ENCODE assay signal across 9 cellular contexts in genomic region chr19:1271528-1272422, GRCh38. TPM values are rescaled to one million over a fixed set of nuclear protein-coding genes. Genes with fewer than 3 reads are reported as not detected.
A peak's percentile ranks its signal among the peaks of the same experiment; 100 is the strongest.
DNase-seq lines count a peak whose midpoint lies in the region; TF ChIP-seq lines count a peak whose summit lies in the region.
"Had no signal": no experiment of that assay in that cellular context is flagged by ENCODE, and none has a peak within 500 bp of the region (broad histone marks: within the 10 kb centered on the region; RNA-seq: fewer than 3 reads in every experiment).

No MANE protein-coding gene starts in this region.

- H3K27me3 ChIP-seq in adipocyte (replicated peaks; ENCODE audit: control insufficient read depth, insufficient read depth, low read length) (no peaks in the 10 kb centered on the region), liver (ENCODE audit: control insufficient read depth in 4 of 4, insufficient read depth in 4 of 4, low read length in 3 of 4) (no peaks in the 10 kb centered on the region), thyroid gland (no peaks in the 10 kb centered on the region)

- no peaks in the 10 kb centered on the region for H3K9me3 ChIP-seq in adipocyte (ENCODE audit: control insufficient read depth, low read length)
- H3K9me3 ChIP-seq in liver (ENCODE audit: control insufficient read depth in 4 of 4, low read length in 3 of 4) = no peaks in the 10 kb centered on the region
- no peaks in the 10 kb centered on the region for H3K9me3 ChIP-seq in thyroid gland

- intact Hi-C loops in thyroid gland (cut with DNase I) = no loop called here

- H3K27ac ChIP-seq in liver (ENCODE audit: low read depth in 1 of 2, low read length in 2 of 2) (peak overlapping the region; percentile 4 to 90), thyroid gland (peak overlapping the region in 2 of 3 donors; percentile 93 to 95)

- H3K27ac Mint-ChIP-seq in activated CD4-positive, alpha-beta T cell treated with anti-CD3 and anti-CD28 coated beads, Interleukin-2, amount 10 ng/mL, durations not matched to agents 7 days and 5 days = peak overlapping the region; percentile 90

- H3K9ac ChIP-seq in adipocyte (ENCODE audit: low read length) = peak overlapping the region; percentile 95
- no peak overlapping the region for H3K9ac ChIP-seq in liver (ENCODE audit: low read depth in 1 of 2, low read length in 2 of 2)

- H3K4me3 ChIP-seq in adipocyte (ENCODE audit: low read length) = peak overlapping the region; percentile 86
- peak overlapping the region in 1 of 3 donors; percentile 77 for H3K4me3 ChIP-seq in liver (ENCODE audit: low read depth in 1 of 3, low read length in 3 of 3)
- H3K4me3 ChIP-seq in thyroid gland (replicated peaks in 1 of 3) = peak overlapping the region in 1 of 3 donors; percentile 48

- no peak for TF ChIP-seq POLR2A in thyroid gland (IDR thresholded peaks at IDR 0.05)

- TF ChIP-seq CTCF in liver (IDR thresholded peaks at IDR 0.05; ENCODE audit: low read depth, low read length, missing input control) (no peak), thyroid gland (IDR thresholded peaks at IDR 0.05) (no peak)

- H3K27me3 Mint-ChIP-seq in activated CD4-positive, alpha-beta T cell treated with anti-CD3 and anti-CD28 coated beads, Interleukin-2, amount 10 ng/mL, durations not matched to agents 7 days and 5 days = peaks cover 2% of the 10 kb centered on the region

- peaks cover 63% of the 10 kb centered on the region for H3K4me1 Mint-ChIP-seq in activated CD4-positive, alpha-beta T cell treated with anti-CD3 and anti-CD28 coated beads, Interleukin-2, amount 10 ng/mL, durations not matched to agents 7 days and 5 days

- H3K36me3 ChIP-seq in adipocyte (ENCODE audit: control insufficient read depth, insufficient read depth, low read length, severe bottlenecking) (peaks cover 44% of the 10 kb centered on the region), liver (ENCODE audit: control insufficient read depth in 4 of 4, insufficient read depth in 3 of 4, low read depth in 1 of 4, low read length in 3 of 4) (peaks cover 17 to 28% (median 21%) of the 10 kb centered on the region in 4 donors), thyroid gland (peaks cover 42 to 52% of the 10 kb centered on the region in 2 donors)

- POLR2A ChIA-PET in activated CD4-positive, alpha-beta T cell treated with anti-CD3 and anti-CD28 coated beads, Interleukin-2, amount 10 ng/mL, durations not matched to agents 7 days and 5 days (lab: Charles Lee) = interaction anchor here (0.6 to 1.6 kb wide), 2 partner anchors 9 to 27 kb away, joined by 3 to 4 read pairs; no protein-coding TSS in a partner anchor

- no peaks in the 10 kb centered on the region for H3K9me3 Mint-ChIP-seq in activated CD4-positive, alpha-beta T cell treated with anti-CD3 and anti-CD28 coated beads, Interleukin-2, amount 10 ng/mL, durations not matched to agents 7 days and 5 days

- no peak for TF ChIP-seq RAD21 in liver (IDR thresholded peaks at IDR 0.05)

- peaks cover 74% of the 10 kb centered on the region for H3K4me1 ChIP-seq in adipocyte (ENCODE audit: control insufficient read depth, insufficient read depth, low read length)
- H3K4me1 ChIP-seq in liver (ENCODE audit: control insufficient read depth in 4 of 4, insufficient read depth in 4 of 4, low read length in 3 of 4) = peaks cover 35 to 83% (median 74%) of the 10 kb centered on the region in 4 donors
- H3K4me1 ChIP-seq in thyroid gland = peaks cover 55 to 80% of the 10 kb centered on the region in 2 donors

- CTCF ChIA-PET in activated CD4-positive, alpha-beta T cell treated with anti-CD3 and anti-CD28 coated beads, Interleukin-2, amount 10 ng/mL, durations not matched to agents 7 days and 5 days (lab: Charles Lee) = interaction anchor here (0.6 to 4.4 kb wide), 2 partner anchors 27 to 78 kb away, joined by 3 to 34 read pairs; no protein-coding TSS in a partner anchor

- peaks cover 49% of the 10 kb centered on the region for H3K36me3 Mint-ChIP-seq in activated CD4-positive, alpha-beta T cell treated with anti-CD3 and anti-CD28 coated beads, Interleukin-2, amount 10 ng/mL, durations not matched to agents 7 days and 5 days (ENCODE audit: low read depth)

- peak overlapping the region; percentile 88 for H3K4me3 Mint-ChIP-seq in activated CD4-positive, alpha-beta T cell treated with anti-CD3 and anti-CD28 coated beads, Interleukin-2, amount 10 ng/mL, durations not matched to agents 7 days and 5 days

- DNase-seq in activated CD4-positive, alpha-beta T cell treated with anti-CD3 and anti-CD28 coated beads, Interleukin-2, amount 10 ng/mL, durations not matched to agents 7 days and 5 days = no peak
- DNase-seq in activated CD4-positive, alpha-beta T cell treated with anti-CD3 and anti-CD28 coated beads, Interleukin-2, amount 50 U/mL, for 4 hours = no peak
- no peak for DNase-seq in adipocyte (ENCODE audit: low read depth)
- DNase-seq in thyroid gland = no peak
- no peak for DNase-seq in NCI-H82 treated with DMSO at 0.1 percent for 48 hours (lab: John Stamatoyannopoulos, UW; ENCODE audit: unreplicated experiment)
- DNase-seq in DMS114 treated with DMSO at 0.1 percent for 48 hours (lab: John Stamatoyannopoulos, UW; ENCODE audit: unreplicated experiment) = no peak
- no peak for DNase-seq in SK-N-DZ (ENCODE audit: low spot score)
- DNase-seq: SIG-M5 had no signal

- WGBS in liver = 59% methylated on average over 37 of the region's 37 CpGs
- WGBS in thyroid gland, 2 donors = 78 to 79% methylated on average over 30 to 37 of the region's 37 CpGs

TF ChIP-seq in liver, 16 proteins besides CTCF, POLR2A, EP300 and RAD21 (continues in another document):
- TF ChIP-seq NR2F2 (IDR thresholded peaks at IDR 0.05) = no peak
- TF ChIP-seq SP1 (IDR thresholded peaks at IDR 0.05) = no peak
- TF ChIP-seq GABPA (IDR thresholded peaks at IDR 0.05 in 1 of 2, conservative IDR thresholded peaks at IDR 0.05 in 1 of 2) = no peak
- no peak for TF ChIP-seq ZBTB33 (IDR thresholded peaks at IDR 0.05)
- TF ChIP-seq, protein P1, sequence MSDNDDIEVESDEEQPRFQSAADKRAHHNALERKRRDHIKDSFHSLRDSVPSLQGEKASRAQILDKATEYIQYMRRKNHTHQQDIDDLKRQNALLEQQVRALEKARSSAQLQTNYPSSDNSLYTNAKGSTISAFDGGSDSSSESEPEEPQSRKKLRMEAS (IDR thresholded peaks at IDR 0.05) = no peak
- TF ChIP-seq YY1 (IDR thresholded peaks at IDR 0.05) = no peak

RNA-seq across cellular contexts. Expression of gene CIRBP, which starts 2.6 kb away (rescaled TPM):
- 100 to 1,000 TPM; 169 to 224 TPM for total RNA-seq in activated CD4-positive, alpha-beta T cell treated with anti-CD3 and anti-CD28 coated beads, Interleukin-2, amount 10 ng/mL, durations not matched to agents 7 days and 5 days
- total RNA-seq in liver (100 to 1,000 TPM in 1 of 2 donors, 10 to 100 TPM in 1; 80.5 to 135 TPM), thyroid gland (1,000 to 10,000 TPM in 2 of 4 donors, 100 to 1,000 TPM in 2; 679 to 1,194 (median 893) TPM)
- polyA plus RNA-seq in liver = 100 to 1,000 TPM in 1 of 2 donors, 10 to 100 TPM in 1; 41.1 to 113 TPM
- polyA plus RNA-seq in SK-N-DZ (2014; cell fraction: cytosol; rRNA removed) = 479 and 663 TPM in 2 replicates
- polyA plus RNA-seq in SK-N-DZ (2014; cell fraction: nucleus; rRNA removed) = 559 and 732 TPM in 2 replicates

RNA-seq across cellular contexts. Expression of gene FAM174C, which starts 3.6 kb away (rescaled TPM):
- 10 to 100 TPM; 47.8 to 51.5 TPM for total RNA-seq in activated CD4-positive, alpha-beta T cell treated with anti-CD3 and anti-CD28 coated beads, Interleukin-2, amount 10 ng/mL, durations not matched to agents 7 days and 5 days
- 10 to 100 TPM; 14.6 to 15.7 TPM for total RNA-seq in liver
- polyA plus RNA-seq in liver = 10 to 100 TPM; 51.9 to 79.8 TPM
- total RNA-seq in thyroid gland = 100 to 1,000 TPM in 1 of 4 donors, 10 to 100 TPM in 3; 50.8 to 114 (median 64.6) TPM
- 27.6 and 35.5 TPM in 2 replicates for polyA plus RNA-seq in SK-N-DZ (2014; cell fraction: cytosol; rRNA removed)
- 40.1 and 42.4 TPM in 2 replicates for polyA plus RNA-seq in SK-N-DZ (2014; cell fraction: nucleus; rRNA removed)

RNA-seq across cellular contexts. Expression of gene EFNA2, which starts 13.9 kb away (rescaled TPM):
- total RNA-seq in activated CD4-positive, alpha-beta T cell treated with anti-CD3 and anti-CD28 coated beads, Interleukin-2, amount 10 ng/mL, durations not matched to agents 7 days and 5 days = not detected
- total RNA-seq in liver (1 to 10 TPM in 1 of 2 donors, under 1 TPM in 1; 0.98 to 6.2 TPM), thyroid gland (not detected)
- 1 to 10 TPM; 2.5 to 9.8 TPM for polyA plus RNA-seq in liver
- polyA plus RNA-seq in SK-N-DZ (2014; cell fraction: cytosol; rRNA removed) = 12.4 and 16.7 TPM in 2 replicates
- polyA plus RNA-seq in SK-N-DZ (2014; cell fraction: nucleus; rRNA removed) = 6.8 and 9.5 TPM in 2 replicates

RNA-seq across cellular contexts. Expression of gene MIDN, which starts 23.4 kb away (rescaled TPM):
- total RNA-seq in activated CD4-positive, alpha-beta T cell treated with anti-CD3 and anti-CD28 coated beads, Interleukin-2, amount 10 ng/mL, durations not matched to agents 7 days and 5 days = 10 to 100 TPM; 58.0 to 65.7 TPM
- 10 to 100 TPM in 1 of 2 donors, 1 to 10 TPM in 1; 9.1 to 22.9 TPM for total RNA-seq in liver
- 10 to 100 TPM in 1 of 2 donors, 1 to 10 TPM in 1; 2.9 to 14.6 TPM for polyA plus RNA-seq in liver
- total RNA-seq in thyroid gland = 10 to 100 TPM; 16.2 to 89.2 (median 17.9) TPM
- polyA plus RNA-seq in SK-N-DZ (2014; cell fraction: cytosol; rRNA removed) = 23.3 and 31.3 TPM in 2 replicates
- polyA plus RNA-seq in SK-N-DZ (2014; cell fraction: nucleus; rRNA removed) = 74.4 and 125 TPM in 2 replicates

RNA-seq across cellular contexts. Expression of gene ATP5F1D, which starts 30.2 kb away (rescaled TPM):
- 100 to 1,000 TPM; 151 to 166 TPM for total RNA-seq in activated CD4-positive, alpha-beta T cell treated with anti-CD3 and anti-CD28 coated beads, Interleukin-2, amount 10 ng/mL, durations not matched to agents 7 days and 5 days
- total RNA-seq in liver (10 to 100 TPM; 20.2 to 44.5 TPM), thyroid gland (100 to 1,000 TPM in 1 of 4 donors, 10 to 100 TPM in 3; 39.2 to 182 (median 83.0) TPM)
- 100 to 1,000 TPM; 246 to 315 TPM for polyA plus RNA-seq in liver
- polyA plus RNA-seq in SK-N-DZ (2014; cell fraction: cytosol; rRNA removed) = 69.7 and 75.2 TPM in 2 replicates
- polyA plus RNA-seq in SK-N-DZ (2014; cell fraction: nucleus; rRNA removed) = 50.9 and 102 TPM in 2 replicates
